31 cellular contexts compared by ENCODE assay signal in genomic region chr5:170421822-170422221, GRCh38. TPM values are rescaled to one million over a fixed set of nuclear protein-coding genes. Genes with fewer than 3 reads are reported as not detected.
"Had no signal": no experiment of that assay in that cellular context is flagged by ENCODE, and none has a peak within 500 bp of the region (broad histone marks: within the 10 kb centered on the region; RNA-seq: fewer than 3 reads in every experiment).

No MANE protein-coding gene starts in this region.

- H3K79me2 ChIP-seq: hepatocyte had no signal

- H2AFZ ChIP-seq: hepatocyte had no signal

- H3K4me3 ChIP-seq: dorsolateral prefrontal cortex, gastrocnemius medialis, hepatocyte, left lung, lung, ovary, psoas muscle, right lobe of liver, smooth muscle cell, thoracic aorta, tibial nerve, upper lobe of left lung had no signal

- H3K27ac ChIP-seq: gastrocnemius medialis, hepatocyte, left lung, ovary, psoas muscle, right lobe of liver, thoracic aorta, tibial nerve, upper lobe of left lung had no signal

- H3K36me3 ChIP-seq: gastrocnemius medialis, left lung, ovary, right lobe of liver, thoracic aorta, tibial nerve, upper lobe of left lung had no signal

- FAIRE-seq: kidney, urothelium cell line had no signal

- H3K4me1 ChIP-seq: gastrocnemius medialis, psoas muscle, right lobe of liver had no signal

- H3K4me2 ChIP-seq: hepatocyte, smooth muscle cell had no signal

- DNase-seq: cerebellar nuclear complex; cortex of kidney; dorsolateral prefrontal cortex; effector CD4-positive, alpha-beta T cell; foreskin fibroblast; gastrocnemius medialis; head of caudate nucleus; kidney; left lung; natural killer cell; occipital lobe; ovary; posterior cingulate gyrus; psoas muscle; right lobe of liver; stimulated activated CD4-positive, alpha-beta T cell treated with anti-CD3 and anti-CD28 coated beads, Interleukin-12 subunit alpha, Interleukin-12 subunit beta, amount 100 ng/mL, for 4 hours; stimulated activated CD4-positive, alpha-beta T cell treated with anti-CD3 and anti-CD28 coated beads, Interleukin-2, amount 100 ng/mL, for 24 hours; stimulated activated CD4-positive, alpha-beta T cell treated with anti-CD3 and anti-CD28 coated beads, Interleukin-4, amount 100 ng/mL, for 24 hours; stimulated activated naive CD8-positive, alpha-beta T cell treated with anti-CD3 and anti-CD28 coated beads, Interleukin-15, Interleukin-2, amounts not matched to agents 100 U/mL and 50 U/mL, for 24 hours; substantia nigra; upper lobe of left lung had no signal

- ATAC-seq: left lung; natural killer cell; psoas muscle; right lobe of liver; stimulated activated effector memory CD8-positive, alpha-beta T cell treated with anti-CD3 and anti-CD28 coated beads, Interleukin-12 subunit alpha, Interleukin-12 subunit beta, amount 100 ng/mL, for 72 hours; stimulated activated naive CD8-positive, alpha-beta T cell treated with anti-CD3 and anti-CD28 coated beads, Interleukin-15, Interleukin-2, amounts not matched to agents 100 U/mL and 50 U/mL, for 24 hours had no signal

- H3K27me3 ChIP-seq: gastrocnemius medialis, ovary, right lobe of liver, tibial nerve, upper lobe of left lung had no signal

- H3K9me3 ChIP-seq: gastrocnemius medialis, left lung, ovary, psoas muscle, right lobe of liver, thoracic aorta, tibial nerve, upper lobe of left lung had no signal

RNA-seq across cellular contexts. Expression of gene KCNMB1, which starts 32.7 kb away (rescaled TPM):
- total RNA-seq: glomerular endothelial cell, renal cortical epithelial cell had no signal
- polyA plus RNA-seq: neural cell had no signal
